9 cellular contexts compared by ENCODE assay signal in the genomic region with DNA sequence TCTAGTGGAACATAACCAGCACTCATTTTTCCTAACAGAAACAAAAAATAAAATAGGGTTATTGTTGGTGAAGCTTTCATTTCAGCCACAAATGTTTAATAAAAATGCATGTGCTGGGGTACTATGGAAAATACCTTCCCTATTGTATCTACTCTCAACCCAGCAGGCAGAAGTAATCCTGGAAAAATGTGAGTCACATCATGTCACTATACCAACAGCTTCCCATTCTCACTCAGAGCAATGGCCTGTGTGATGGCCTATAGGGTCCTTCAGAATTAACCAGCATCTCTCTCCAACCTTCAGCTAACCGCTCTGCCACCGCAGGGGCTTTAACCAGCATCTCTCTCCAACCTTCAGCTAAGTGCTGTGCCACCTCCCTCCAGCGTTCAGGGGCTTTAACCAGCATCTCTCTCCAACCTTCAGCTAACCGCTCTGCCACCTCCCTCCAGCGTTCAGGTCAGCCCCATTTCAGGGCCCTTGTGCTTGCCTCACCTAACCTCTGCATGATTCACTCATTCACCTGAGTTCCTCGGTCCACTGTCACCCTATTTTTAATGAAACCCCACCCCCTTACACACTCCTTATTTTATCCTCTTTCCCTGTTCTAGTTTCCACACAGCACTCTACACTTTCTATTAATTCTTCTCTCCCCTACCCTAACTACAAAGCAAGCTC. TPM values are rescaled to one million over a fixed set of nuclear protein-coding genes. Genes with fewer than 3 reads are reported as not detected.
DNase-seq lines count a peak whose midpoint lies in the region; ATAC-seq, FAIRE-seq and TF ChIP-seq lines count a peak whose summit lies in the region.
"Had no signal": no experiment of that assay in that cellular context is flagged by ENCODE, and none has a peak within 500 bp of the region (broad histone marks: within the 10 kb centered on the region; RNA-seq: fewer than 3 reads in every experiment).

No MANE protein-coding gene starts in this region.

- no peak for TF ChIP-seq POLR2A in endothelial cell of umbilical vein (IDR thresholded peaks at IDR 0.05; ENCODE audit: low read depth, low read length)

- H3K4me2 ChIP-seq in PC-3 (ENCODE audit: low read length) = peak overlapping the region; percentile 5; the same call in 1 of the 2 replicates
- no peak overlapping the region for H3K4me2 ChIP-seq in endothelial cell of umbilical vein (ENCODE audit: insufficient read depth, low read length)

- CTCF ChIA-PET in PC-3 (lab: Charles Lee) = interaction anchor here (1.0 kb wide), 1 partner anchor 132 kb away, joined by 3 read pairs; no protein-coding TSS in a partner anchor
- CTCF ChIA-PET in endothelial cell of umbilical vein (lab: Charles Lee) = interaction anchor here (0.6 to 1.5 kb wide), 4 partner anchors 9 to 665 kb away, joined by 3 to 4 read pairs (median 4); a partner anchor contains a TSS

- H3K9me3 ChIP-seq in PC-3 (ENCODE audit: low read length) = no peaks in the 10 kb centered on the region
- no peaks in the 10 kb centered on the region for H3K9me3 ChIP-seq in endothelial cell of umbilical vein (replicated peaks; ENCODE audit: control insufficient read depth, insufficient read depth, low read length)
- no peaks in the 10 kb centered on the region for H3K9me3 ChIP-seq in upper lobe of right lung

- no peak overlapping the region for H3K9ac ChIP-seq in PC-3 (ENCODE audit: low read length)
- H3K9ac ChIP-seq in endothelial cell of umbilical vein (replicated peaks; ENCODE audit: extremely low read depth, insufficient read depth, low read length) = no peak overlapping the region

- H3K9me3 Mint-ChIP-seq in osteocyte (ENCODE audit: unreplicated experiment) = no peaks in the 10 kb centered on the region

- H3K36me3 Mint-ChIP-seq in osteocyte (ENCODE audit: unreplicated experiment) = peaks cover 2% of the 10 kb centered on the region

- no peak for FAIRE-seq in endothelial cell of umbilical vein (lab: Jason Lieb, UNC)

- H3K79me2 ChIP-seq in PC-3 (ENCODE audit: low read length) (peaks cover 96% of the 10 kb centered on the region), endothelial cell of umbilical vein (ENCODE audit: control insufficient read depth, insufficient read depth, low read length) (peaks cover 97% of the 10 kb centered on the region)

- intact Hi-C loops in PC-3 (cut with micrococcal nuclease) (no loop called here), endothelial cell of umbilical vein (cut with micrococcal nuclease) (loop anchor here (5.0 kb wide), 1 partner anchor 35 kb away; a partner anchor contains a TSS), upper lobe of right lung (cut with DNase I) (no loop called here)

- H3K27ac ChIP-seq in PC-3 (ENCODE audit: low read length) (peak overlapping the region; percentile 40), endothelial cell of umbilical vein (ENCODE audit: insufficient read depth, low read depth, low read length) (no peak overlapping the region), upper lobe of right lung (no peak overlapping the region)

- dilution Hi-C loops in endothelial cell of umbilical vein (cut with MboI; ENCODE audit: extremely low pct_ligation_motif_present, low sequenced_read_pairs) = no loop called here

- peaks cover 12% of the 10 kb centered on the region; the same call in 1 of the 2 replicates for H4K20me1 ChIP-seq in PC-3 (ENCODE audit: low read length)
- H4K20me1 ChIP-seq in endothelial cell of umbilical vein (replicated peaks; ENCODE audit: control insufficient read depth, extremely low read depth, insufficient read depth, low read length) = peaks cover 14% of the 10 kb centered on the region

- POLR2A ChIA-PET in PC-3 (lab: Charles Lee; ENCODE audit: unreplicated experiment) (no interaction called here), endothelial cell of umbilical vein (lab: Charles Lee) (no interaction called here)

- no peak overlapping the region for H3K4me3 Mint-ChIP-seq in osteocyte (ENCODE audit: unreplicated experiment)

- H3K27me3 ChIP-seq in PC-3 (ENCODE audit: low read length) (no peaks in the 10 kb centered on the region), endothelial cell of umbilical vein (ENCODE audit: control insufficient read depth in 2 of 2, insufficient read depth in 2 of 2, low read length in 2 of 2) (no peaks in the 10 kb centered on the region), upper lobe of right lung (no peaks in the 10 kb centered on the region)

- BruUV-seq in PC-3 (replicated peaks; lab: Mats Ljungman, UMichigan) = no TSS peak
- BruUV-seq in endothelial cell of umbilical vein (replicated peaks; lab: Mats Ljungman, UMichigan) = no TSS peak

- H3K4me1 Mint-ChIP-seq in osteocyte (ENCODE audit: unreplicated experiment) = peaks cover 45% of the 10 kb centered on the region

- peaks cover 4% of the 10 kb centered on the region for H3F3A ChIP-seq in PC-3 (ENCODE audit: low read length, unreplicated experiment)

- peak; percentile 52 for DNase-seq in ELR (ENCODE audit: low read depth)
- peak; percentile 47 for DNase-seq in PC-3
- DNase-seq in endothelial cell of umbilical vein (ENCODE audit: low read depth, low spot score) = peak; percentile 26
- no peak for DNase-seq in osteocyte (ENCODE audit: extremely low spot score, unreplicated experiment)
- DNase-seq in upper lobe of right lung = no peak
- no peak for DNase-seq in SIG-M5 (lab: John Stamatoyannopoulos, UW)
- DNase-seq in NCI-H1694 (lab: John Stamatoyannopoulos, UW) = no peak
- DNase-seq: hippocampal formation, occipital lobe had no signal

- no peaks in the 10 kb centered on the region for H3K9me2 ChIP-seq in PC-3 (replicated peaks; ENCODE audit: low read length)

- H3K27ac Mint-ChIP-seq in osteocyte (ENCODE audit: unreplicated experiment) = peak overlapping the region; percentile 72

- H3K4me3 ChIP-seq in PC-3 (ENCODE audit: low read length) (no peak overlapping the region), endothelial cell of umbilical vein (replicated peaks in 1 of 3; ENCODE audit: insufficient read depth in 1 of 3, low read depth in 1 of 3, low read length in 3 of 3) (no peak overlapping the region), upper lobe of right lung (no peak overlapping the region)

- H3K4me1 ChIP-seq in PC-3 (ENCODE audit: insufficient read depth, low read length) = peaks cover 55% of the 10 kb centered on the region
- H3K4me1 ChIP-seq in endothelial cell of umbilical vein (ENCODE audit: control insufficient read depth, extremely low read depth, insufficient read depth, low read length) = peaks cover 5% of the 10 kb centered on the region
- peaks cover 12% of the 10 kb centered on the region for H3K4me1 ChIP-seq in upper lobe of right lung

- ATAC-seq in PC-3 (peak; percentile 41), upper lobe of right lung (no peak)

- H3K36me3 ChIP-seq in PC-3 (ENCODE audit: low read depth, low read length) (no peaks in the 10 kb centered on the region), endothelial cell of umbilical vein (ENCODE audit: control insufficient read depth in 2 of 2, extremely low read depth in 1 of 2, insufficient read depth in 2 of 2, low read length in 2 of 2) (no peaks in the 10 kb centered on the region), upper lobe of right lung (no peaks in the 10 kb centered on the region)

- no peaks in the 10 kb centered on the region for H3K9me1 ChIP-seq in endothelial cell of umbilical vein (replicated peaks; ENCODE audit: control insufficient read depth, extremely low read depth, insufficient read depth, low read length)

- H2AFZ ChIP-seq in PC-3 (ENCODE audit: low read length) (no peak overlapping the region), endothelial cell of umbilical vein (ENCODE audit: low read depth, low read length) (no peak overlapping the region)

- no peaks in the 10 kb centered on the region for H3K27me3 Mint-ChIP-seq in osteocyte (ENCODE audit: unreplicated experiment)

- TF ChIP-seq CTCF in PC-3 (conservative IDR thresholded peaks at IDR 0.05; ENCODE audit: low read depth, low read length) = no peak
- TF ChIP-seq CTCF in endothelial cell of umbilical vein (IDR thresholded peaks at IDR 0.05; ENCODE audit: extremely low read depth in 1 of 2, insufficient read depth in 1 of 2, low read depth in 1 of 2, low read length in 2 of 2) = no peak
- no peak for TF ChIP-seq CTCF in osteocyte (IDR thresholded peaks at IDR 0.05)
- TF ChIP-seq CTCF in upper lobe of right lung (IDR thresholded peaks at IDR 0.05) = no peak

TF ChIP-seq in endothelial cell of umbilical vein, 7 proteins besides CTCF, POLR2A, EP300 and RAD21:
- no peak for TF ChIP-seq JUN (IDR thresholded peaks at IDR 0.05; ENCODE audit: borderline replicate concordance, insufficient read depth, insufficient read length, low read depth)
- no peak for TF ChIP-seq MYC (IDR thresholded peaks at IDR 0.05; ENCODE audit: low read depth, low read length)
- no peak for TF ChIP-seq POLR2AphosphoS5 (IDR thresholded peaks at IDR 0.05; ENCODE audit: insufficient read depth, low read depth, low read length)
- no peak for TF ChIP-seq FOS (IDR thresholded peaks at IDR 0.05; ENCODE audit: borderline replicate concordance, insufficient read depth, low read length)
- no peak for TF ChIP-seq EZH2 (IDR thresholded peaks at IDR 0.05; ENCODE audit: borderline replicate concordance, low read depth, low read length, severe bottlenecking)
- TF ChIP-seq, protein P1, sequence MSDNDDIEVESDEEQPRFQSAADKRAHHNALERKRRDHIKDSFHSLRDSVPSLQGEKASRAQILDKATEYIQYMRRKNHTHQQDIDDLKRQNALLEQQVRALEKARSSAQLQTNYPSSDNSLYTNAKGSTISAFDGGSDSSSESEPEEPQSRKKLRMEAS (IDR thresholded peaks at IDR 0.05; ENCODE audit: insufficient read depth, insufficient read length) = no peak
- no peak for TF ChIP-seq GATA2 (IDR thresholded peaks at IDR 0.05; ENCODE audit: insufficient read depth, insufficient read length, low read depth, low read length)

RNA-seq across cellular contexts. Expression of a gene that starts 34.0 kb away (rescaled TPM):
- 35.8 and 46.8 TPM in 2 replicates for total RNA-seq in PC-3 (2014; rRNA removed)
- total RNA-seq in endothelial cell of umbilical vein = 77.2 and 79.6 TPM in 2 replicates
- 23.4 and 29.2 TPM in 2 replicates for polyA plus RNA-seq in endothelial cell of umbilical vein
- 34.4 and 35.3 TPM in 2 replicates for polyA plus RNA-seq in endothelial cell of umbilical vein (2011; cell fraction: cytosol; rRNA removed)
- polyA plus RNA-seq in endothelial cell of umbilical vein (2011; cell fraction: nucleus; rRNA removed) = 21.1 and 24.5 TPM in 2 replicates
- polyA plus RNA-seq in endothelial cell of umbilical vein (2012) = 57.2 and 59.2 TPM in 2 replicates
- polyA minus RNA-seq in endothelial cell of umbilical vein = 21.5 and 27.4 TPM in 2 replicates
- 32.2 TPM for polyA minus RNA-seq in endothelial cell of umbilical vein (2011; cell fraction: cytosol; rRNA and poly(A)+ RNA removed)
- polyA minus RNA-seq in endothelial cell of umbilical vein (2011; cell fraction: nucleus; rRNA and poly(A)+ RNA removed) = 22.5 and 25.2 TPM in 2 replicates
- 61.4 and 65.1 TPM in 2 replicates for total RNA-seq in osteocyte
- total RNA-seq in upper lobe of right lung = 38.4 TPM

Comparison
In these comparisons a context has a peak if more than half of its experiments do, and no peak if none do; other contexts are left out.
1. DNase-seq: peak in ELR (single experiment), PC-3 (single experiment) and endothelial cell of umbilical vein (single experiment); none in osteocyte (single experiment), upper lobe of right lung (single experiment), SIG-M5 (single experiment) and NCI-H1694 (single experiment).